Comparison of ENCODE assay signal across 1 cellular context in genomic region chr13:34162545-34162936, GRCh38.
TF ChIP-seq lines count a peak whose summit lies in the region.

No MANE protein-coding gene starts in this region.

TF ChIP-seq in GM23338, 12 proteins besides CTCF, POLR2A, EP300 and RAD21 (continued from another document):
- TF ChIP-seq ZNF462 (CRISPR knock-in tag; IDR thresholded peaks at IDR 0.05) (no peak), JUNB (IDR thresholded peaks at IDR 0.05; ENCODE audit: unreplicated experiment) (no peak), ZNF331 (CRISPR knock-in tag; IDR thresholded peaks at IDR 0.05; ENCODE audit: low read depth) (no peak)
